8 cellular contexts compared by ENCODE assay signal in the genomic region with DNA sequence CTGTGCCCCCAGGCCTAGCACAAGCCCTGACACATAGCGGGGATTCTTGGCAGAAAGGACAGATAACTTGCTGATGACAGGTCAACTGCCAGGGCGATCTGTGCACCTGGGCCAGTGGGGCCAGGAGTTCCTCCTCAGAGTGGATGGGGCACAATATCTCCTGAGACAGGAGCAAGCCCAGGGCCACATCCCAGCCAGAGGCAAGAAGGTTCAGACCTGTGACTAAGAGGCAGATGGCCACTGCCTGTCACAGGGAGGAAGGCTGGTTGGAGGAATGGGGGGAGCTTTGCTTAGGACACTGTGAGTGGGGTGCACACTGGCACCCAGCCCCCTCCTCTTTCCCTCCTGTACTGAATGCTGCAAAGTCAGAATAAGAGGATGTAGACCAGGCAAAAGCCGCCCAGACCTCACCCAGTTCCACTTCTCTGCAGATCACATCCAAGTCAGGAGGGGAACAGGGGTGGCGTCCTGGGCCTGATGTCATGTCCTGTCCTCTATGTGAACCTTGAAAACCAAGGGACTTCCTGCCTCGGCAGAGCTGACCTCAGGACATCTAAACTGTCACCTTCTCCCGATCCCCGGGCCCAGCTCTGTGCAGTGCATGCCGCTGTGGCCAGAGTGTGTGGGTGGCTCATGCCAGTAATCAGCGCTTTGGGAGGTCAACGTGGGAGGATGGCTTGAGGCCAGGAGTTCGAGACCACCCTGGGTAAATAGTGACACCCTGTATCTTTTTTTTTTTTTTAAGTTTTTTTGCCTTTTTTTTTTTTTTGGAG. TPM values are rescaled to one million over a fixed set of nuclear protein-coding genes. Genes with fewer than 3 reads are reported as not detected.
DNase-seq lines count a peak whose midpoint lies in the region; ATAC-seq and TF ChIP-seq lines count a peak whose summit lies in the region.

No MANE protein-coding gene starts in this region.

- ATAC-seq in activated CD8-positive, alpha-beta T cell treated with anti-CD3 and anti-CD28 coated beads, Interleukin-2, amount 10 ng/mL, durations not matched to agents 7 days and 5 days = peak; percentile 73

- WGBS in GM23248 (ENCODE audit: low coverage in 1 of 2, low lambda C conversion rate in 2 of 2, missing lambda C conversion rate in 2 of 2), 2 experiments = 53 to 60% methylated on average over 11 of the region's 11 CpGs

- peak; percentile 25 for TF ChIP-seq POLR2A in GM10847 (IDR thresholded peaks at IDR 0.05; ENCODE audit: extremely low read depth, insufficient read length)

- H2AFZ ChIP-seq in GM23248 (no peak overlapping the region), osteoblast (ENCODE audit: low read length) (peak overlapping the region; percentile 62)

- H3K4me1 ChIP-seq in GM23248 (ENCODE audit: insufficient read depth) = peaks cover 4% of the 10 kb centered on the region
- peaks cover 11% of the 10 kb centered on the region for H3K4me1 ChIP-seq in osteoblast (ENCODE audit: insufficient read depth, low read length)

- CTCF ChIA-PET in activated CD8-positive, alpha-beta T cell treated with anti-CD3 and anti-CD28 coated beads, Interleukin-2, amount 10 ng/mL, durations not matched to agents 7 days and 5 days (lab: Charles Lee) = interaction anchor here (1.0 to 1.3 kb wide), 2 partner anchors 92 to 134 kb away, joined by 3 read pairs; a partner anchor contains a TSS

- no peaks in the 10 kb centered on the region for H3F3A ChIP-seq in GM23248 (ENCODE audit: insufficient read depth)

- H3K27me3 ChIP-seq in GM23248 (replicated peaks; ENCODE audit: insufficient read depth) = no peaks in the 10 kb centered on the region
- no peaks in the 10 kb centered on the region for H3K27me3 ChIP-seq in osteoblast (ENCODE audit: insufficient read depth, low read length)

- no peaks in the 10 kb centered on the region for H3K9me3 Mint-ChIP-seq in activated CD8-positive, alpha-beta T cell treated with anti-CD3 and anti-CD28 coated beads, Interleukin-2, amount 10 ng/mL, durations not matched to agents 7 days and 5 days (ENCODE audit: insufficient read depth)

- POLR2A ChIA-PET in activated CD8-positive, alpha-beta T cell treated with anti-CD3 and anti-CD28 coated beads, Interleukin-2, amount 10 ng/mL, durations not matched to agents 7 days and 5 days (lab: Charles Lee) = interaction anchor here (1.1 to 1.5 kb wide), 4 partner anchors 11 to 513 kb away, joined by 3 to 7 read pairs (median 4); a partner anchor contains a TSS

- H3K4me3 ChIP-seq in GM23248 = peak overlapping the region; percentile 84
- peak overlapping the region; percentile 74 for H3K4me3 ChIP-seq in fibroblast of pulmonary artery (replicated peaks; ENCODE audit: low read depth, low read length)
- H3K4me3 ChIP-seq in osteoblast (ENCODE audit: insufficient read depth, low read length) = peak overlapping the region; percentile 88

- H3K9ac ChIP-seq in GM23248 = peak overlapping the region; percentile 91; the same call in 1 of the 2 replicates

- peaks cover 18% of the 10 kb centered on the region for H3K79me2 ChIP-seq in GM23248 (ENCODE audit: insufficient read depth)
- H3K79me2 ChIP-seq in osteoblast (ENCODE audit: insufficient read depth, low read length) = peaks cover 16% of the 10 kb centered on the region

- H3K27me3 Mint-ChIP-seq in activated CD8-positive, alpha-beta T cell treated with anti-CD3 and anti-CD28 coated beads, Interleukin-2, amount 10 ng/mL, durations not matched to agents 7 days and 5 days (ENCODE audit: low read depth) = no peaks in the 10 kb centered on the region

- no peaks in the 10 kb centered on the region for H4K20me1 ChIP-seq in GM23248 (ENCODE audit: insufficient read depth)
- no peaks in the 10 kb centered on the region for H4K20me1 ChIP-seq in osteoblast (ENCODE audit: insufficient read depth, low read length)

- H3K27ac ChIP-seq in GM23248 = no peak overlapping the region
- H3K27ac ChIP-seq in osteoblast (ENCODE audit: low read depth, low read length) = peak overlapping the region; percentile 8

- H3K9me2 ChIP-seq in GM23248 (ENCODE audit: insufficient read depth) = no peaks in the 10 kb centered on the region

- in situ Hi-C loops in GM23248 (cut with MboI) = no loop called here

- peak overlapping the region; percentile 93 for H3K4me3 Mint-ChIP-seq in activated CD8-positive, alpha-beta T cell treated with anti-CD3 and anti-CD28 coated beads, Interleukin-2, amount 10 ng/mL, durations not matched to agents 7 days and 5 days

- H3K4me2 ChIP-seq in GM23248 (ENCODE audit: unreplicated experiment) (peak overlapping the region; percentile 84), osteoblast (ENCODE audit: insufficient read depth, low read length) (peak overlapping the region; percentile 89)

- H3K9me3 ChIP-seq in GM23248 (ENCODE audit: low read depth) (no peaks in the 10 kb centered on the region), osteoblast (ENCODE audit: low read depth, low read length) (no peaks in the 10 kb centered on the region)

- H3K36me3 Mint-ChIP-seq in activated CD8-positive, alpha-beta T cell treated with anti-CD3 and anti-CD28 coated beads, Interleukin-2, amount 10 ng/mL, durations not matched to agents 7 days and 5 days (ENCODE audit: low read depth) = peaks cover 23% of the 10 kb centered on the region

- peaks cover 20% of the 10 kb centered on the region for H3K4me1 Mint-ChIP-seq in activated CD8-positive, alpha-beta T cell treated with anti-CD3 and anti-CD28 coated beads, Interleukin-2, amount 10 ng/mL, durations not matched to agents 7 days and 5 days (ENCODE audit: low read depth)

- TF ChIP-seq CTCF in fibroblast of pulmonary artery (IDR thresholded peaks at IDR 0.05; ENCODE audit: low read length, missing control alignments) (no peak), osteoblast (IDR thresholded peaks at IDR 0.05; ENCODE audit: extremely low read depth, low read depth, low read length) (no peak)

- peak overlapping the region; percentile 98 for H3K27ac Mint-ChIP-seq in activated CD8-positive, alpha-beta T cell treated with anti-CD3 and anti-CD28 coated beads, Interleukin-2, amount 10 ng/mL, durations not matched to agents 7 days and 5 days

- DNase-seq in GM23248 (peak; percentile 30), M059J (ENCODE audit: low read depth) (peak; percentile 46), fibroblast of pulmonary artery (ENCODE audit: low read depth) (no peak), osteoblast (ENCODE audit: insufficient read length, low spot score, missing footprints) (peak; percentile 80), NCI-H510A treated with DMSO at 0.1 percent for 48 hours (lab: John Stamatoyannopoulos, UW) (no peak), 8988T (no peak)
- peak; percentile 85 for DNase-seq in activated CD8-positive, alpha-beta T cell treated with anti-CD3 and anti-CD28 coated beads, Interleukin-2, amount 10 ng/mL, durations not matched to agents 7 days and 5 days

- H3K36me3 ChIP-seq in GM23248 (ENCODE audit: low read depth) (no peaks in the 10 kb centered on the region), osteoblast (ENCODE audit: insufficient read depth, low read length) (no peaks in the 10 kb centered on the region)

RNA-seq across cellular contexts. Expression of a gene that starts 1.3 kb away (rescaled TPM):
- total RNA-seq in GM23248 (2014; rRNA removed; shearing (Covaris generic)) = 11.6 and 22.9 TPM in 2 replicates
- polyA plus RNA-seq in GM23248 (2016; fragmentation: Nextera tagmentation; extraction: Ambion mirVana) = 39.7 and 40.3 TPM in 2 replicates
- 48.5 and 52.8 TPM in 2 replicates for total RNA-seq in M059J (2014; rRNA removed; shearing (Covaris generic))
- total RNA-seq in activated CD8-positive, alpha-beta T cell treated with anti-CD3 and anti-CD28 coated beads, Interleukin-2, amount 10 ng/mL, durations not matched to agents 7 days and 5 days = 10 to 100 TPM; 72.2 to 77.2 TPM
- total RNA-seq in osteoblast = 25.3 and 32.6 TPM in 2 replicates

Comparison
In these comparisons a context has a peak if more than half of its experiments do, and no peak if none do; other contexts are left out.
1. DNase-seq: peak in GM23248 (single experiment), M059J (single experiment), activated CD8-positive, alpha-beta T cell treated with anti-CD3 and anti-CD28 coated beads, Interleukin-2, amount 10 ng/mL, durations not matched to agents 7 days and 5 days (single experiment) and osteoblast (single experiment); none in fibroblast of pulmonary artery (single experiment), NCI-H510A treated with DMSO at 0.1 percent for 48 hours (single experiment) and 8988T (single experiment).
2. Peak in every context shown above with its lines, with median percentiles within 50 percentile points of each other: H3K4me3 ChIP-seq.